In genomic region chr2:216672996-216673395, GRCh38 we compare ENCODE assay signal across 17 cellular contexts. TPM values are rescaled to one million over a fixed set of nuclear protein-coding genes. Genes with fewer than 3 reads are reported as not detected.
DNase-seq lines count a peak whose midpoint lies in the region; TF ChIP-seq lines count a peak whose summit lies in the region.
"Had no signal": no experiment of that assay in that cellular context is flagged by ENCODE, and none has a peak within 500 bp of the region (broad histone marks: within the 10 kb centered on the region; RNA-seq: fewer than 3 reads in every experiment).

No MANE protein-coding gene starts in this region.

- no peaks in the 10 kb centered on the region for H3K27me3 ChIP-seq in AG04450 (ENCODE audit: control insufficient read depth, insufficient read depth, low read length)
- no peaks in the 10 kb centered on the region for H3K27me3 ChIP-seq in ascending aorta
- no peaks in the 10 kb centered on the region for H3K27me3 ChIP-seq in stomach smooth muscle (ENCODE audit: control insufficient read depth in 1 of 2, insufficient read depth in 2 of 2, low read length in 2 of 2)

- DNase-seq in AG04450 (ENCODE audit: low read depth, low spot score) (no peak), ascending aorta (ENCODE audit: low spot score in 2 of 2) (no peak), osteocyte (ENCODE audit: extremely low spot score, unreplicated experiment) (no peak), posterior vena cava (ENCODE audit: low spot score) (no peak), NCI-H1092 (lab: John Stamatoyannopoulos, UW) (no peak)
- no peak for DNase-seq in stimulated activated CD4-positive, alpha-beta T cell treated with anti-CD3 and anti-CD28 coated beads, Interleukin-4, amount 100 ng/mL, for 24 hours
- DNase-seq: AML-193, EL, HFFc6, NCI-H1092 treated with DMSO at 0.1 percent for 48 hours, NCI-H2081 treated with DMSO at 0.1 percent for 48 hours, NCI-H524 treated with DMSO at 0.1 percent for 48 hours, SHP77 had no signal

- CTCF ChIA-PET in AG04450 (lab: Charles Lee): no interaction called here

- intact Hi-C loops in ascending aorta (cut with DNase I): no loop called here
- intact Hi-C loops in posterior vena cava (cut with DNase I): no loop called here

- peaks cover 38% of the 10 kb centered on the region for H3K36me3 Mint-ChIP-seq in osteocyte (ENCODE audit: unreplicated experiment)
- H3K36me3 Mint-ChIP-seq: CD14-positive monocyte had no signal

- H3K9ac ChIP-seq in stomach smooth muscle (ENCODE audit: low read length in 2 of 2): no peak overlapping the region
- H3K9ac ChIP-seq: KMS-11 had no signal

- no peaks in the 10 kb centered on the region for H3K9me3 Mint-ChIP-seq in osteocyte (ENCODE audit: unreplicated experiment)
- H3K9me3 Mint-ChIP-seq: HFFc6 had no signal

- H3K4me3 ChIP-seq in AG04450 (ENCODE audit: low read depth, low read length): no peak overlapping the region
- no peak overlapping the region for H3K4me3 ChIP-seq in ascending aorta
- H3K4me3 ChIP-seq in stomach smooth muscle (ENCODE audit: low read length in 2 of 2): no peak overlapping the region

- H3K4me3 Mint-ChIP-seq in osteocyte (ENCODE audit: unreplicated experiment): no peak overlapping the region
- H3K4me3 Mint-ChIP-seq: CD14-positive monocyte, HFFc6 had no signal

- no peaks in the 10 kb centered on the region for H3K27me3 Mint-ChIP-seq in osteocyte (ENCODE audit: unreplicated experiment)

- H3K9me3 ChIP-seq in AG04450 (ENCODE audit: control insufficient read depth, insufficient read depth, low read length): no peaks in the 10 kb centered on the region; the same call in 1 of the 2 replicates
- no peaks in the 10 kb centered on the region for H3K9me3 ChIP-seq in ascending aorta
- H3K9me3 ChIP-seq in stomach smooth muscle (ENCODE audit: control insufficient read depth in 2 of 2, low read length in 2 of 2): no peaks in the 10 kb centered on the region

- H3K4me1 ChIP-seq in ascending aorta (no peaks in the 10 kb centered on the region), stomach smooth muscle (ENCODE audit: control insufficient read depth, insufficient read depth, low read length) (peaks cover 4% of the 10 kb centered on the region)

- H3K36me3 ChIP-seq in ascending aorta: peaks cover 41 to 42% of the 10 kb centered on the region in 2 donors
- H3K36me3 ChIP-seq in stomach smooth muscle (ENCODE audit: control insufficient read depth in 2 of 2, insufficient read depth in 2 of 2, low read length in 2 of 2): peaks cover 29 to 38% of the 10 kb centered on the region in 2 donors

- POLR2A ChIA-PET in AG04450 (lab: Yijun Ruan, JAX): no interaction called here

- H3K4me1 Mint-ChIP-seq in osteocyte (ENCODE audit: unreplicated experiment): no peaks in the 10 kb centered on the region
- H3K4me1 Mint-ChIP-seq: CD14-positive monocyte had no signal

- no peak for TF ChIP-seq CTCF in AG04450 (IDR thresholded peaks at IDR 0.05; ENCODE audit: low read depth, low read length)
- TF ChIP-seq CTCF in ascending aorta (IDR thresholded peaks at IDR 0.05): no peak
- no peak for TF ChIP-seq CTCF in osteocyte (IDR thresholded peaks at IDR 0.05)

- H3K27ac Mint-ChIP-seq in osteocyte (ENCODE audit: unreplicated experiment): peak overlapping the region; percentile 63
- H3K27ac Mint-ChIP-seq: CD14-positive monocyte, HFFc6 had no signal

- H3K27ac ChIP-seq in AG04450 (ENCODE audit: low read depth, low read length) (peak overlapping the region; percentile 61), ascending aorta (peak overlapping the region; percentile 31 to 50), stomach smooth muscle (ENCODE audit: low read length) (peak overlapping the region; percentile 41)
- H3K27ac ChIP-seq: KMS-11 had no signal

RNA-seq across cellular contexts. Expression of gene IGFBP5, which starts 22.4 kb away (rescaled TPM):
- polyA plus RNA-seq in AG04450 (2011; rRNA removed): 3,867 and 4,154 TPM in 2 replicates
- polyA minus RNA-seq in AG04450 (2011; rRNA and poly(A)+ RNA removed): 2,998 and 3,399 TPM in 2 replicates
- total RNA-seq in ascending aorta (1,280 TPM), osteocyte (1,145 and 1,383 TPM in 2 replicates), posterior vena cava (1,000 to 10,000 TPM in 1 of 2 donors, 100 to 1,000 TPM in 1; 466 to 1,458 TPM)
- total RNA-seq: MCF 10A had no signal
- polyA plus RNA-seq: CD14-positive monocyte had no signal

RNA-seq across cellular contexts. Expression of gene IGFBP2, which starts 39.8 kb away (rescaled TPM):
- 25.2 and 41.7 TPM in 2 replicates for polyA plus RNA-seq in AG04450 (2011; rRNA removed)
- 4.3 and 8.8 TPM in 2 replicates for polyA minus RNA-seq in AG04450 (2011; rRNA and poly(A)+ RNA removed)
- total RNA-seq in ascending aorta (1,691 TPM), osteocyte (2,796 and 2,855 TPM in 2 replicates), posterior vena cava (10 to 100 TPM; 37.9 to 54.8 TPM)
- polyA plus RNA-seq: CD14-positive monocyte had no signal

Comparison
In these comparisons a context has a peak if more than half of its experiments do, and no peak if none do; other contexts are left out.
1. RNA of gene IGFBP2, which starts 39.8 kb away (total RNA-seq): 2,796 to 2,855 TPM in osteocyte and 1,691 TPM in ascending aorta (single experiment); 37.9 to 54.8 TPM in posterior vena cava; every median in the first group is over 10 times any median in the second.
2. Peak in every context shown above with its lines, with median percentiles within 50 percentile points of each other: H3K27ac ChIP-seq.